Comparison of ENCODE assay signal across 7 cellular contexts in genomic region chr5:39057745-39058144, GRCh38. TPM values are rescaled to one million over a fixed set of nuclear protein-coding genes. Genes with fewer than 3 reads are reported as not detected.
DNase-seq lines count a peak whose midpoint lies in the region; ATAC-seq, FAIRE-seq and TF ChIP-seq lines count a peak whose summit lies in the region.

No MANE protein-coding gene starts in this region.

- H3K4me1 ChIP-seq in psoas muscle (peaks cover 74% of the 10 kb centered on the region), transverse colon (peaks cover 8 to 32% (median 10%) of the 10 kb centered on the region in 4 donors)

- no peak overlapping the region for H3K27ac Mint-ChIP-seq in WTC11

- in situ Hi-C loops in astrocyte of the cerebellum (cut with HindIII; ENCODE audit: low sequenced_read_pairs), result no loop called here
- in situ Hi-C loops in transverse colon (cut with MboI; ENCODE audit: low pct_ligation_motif_present in 1 of 4, low pct_unique_long_range_greater_than_20kb in 1 of 4, low sequenced_read_pairs in 3 of 4), result no loop called here

- WGBS in psoas muscle, 3 donors, result 4 to 16% (median 5%) methylated on average over 2 of the region's 2 CpGs
- 24 to 28% methylated on average over 2 of the region's 2 CpGs for WGBS in transverse colon (ENCODE audit: low coverage in 1 of 2), 2 donors

- no peaks in the 10 kb centered on the region for H3K9me3 Mint-ChIP-seq in WTC11

- H3K27me3 ChIP-seq in psoas muscle (ENCODE audit: insufficient read depth in 3 of 3, low read length in 2 of 3), result no peaks in the 10 kb centered on the region
- H3K27me3 ChIP-seq in transverse colon, result no peaks in the 10 kb centered on the region

- peak overlapping the region; percentile 25 for H3K4me3 ChIP-seq in astrocyte of the cerebellum (ENCODE audit: low read depth, low read length)
- peak overlapping the region; percentile 41 for H3K4me3 ChIP-seq in psoas muscle
- peak overlapping the region in 2 of 4 donors; percentile 6 to 28 for H3K4me3 ChIP-seq in transverse colon

- H3K27me3 Mint-ChIP-seq in WTC11 (ENCODE audit: low read depth), result no peaks in the 10 kb centered on the region

- TF ChIP-seq POLR2A in transverse colon (IDR thresholded peaks at IDR 0.05), result no peak

- H3K36me3 ChIP-seq in psoas muscle (ENCODE audit: insufficient read depth in 1 of 2, low read depth in 1 of 2) (peaks cover 0 to 9% of the 10 kb centered on the region in 2 donors), transverse colon (no peaks in the 10 kb centered on the region)

- H3K9me3 ChIP-seq in psoas muscle, result no peaks in the 10 kb centered on the region
- H3K9me3 ChIP-seq in transverse colon, result no peaks in the 10 kb centered on the region

- CTCF ChIA-PET in WTC11 (lab: Charles Lee), result no interaction called here

- H3K36me3 Mint-ChIP-seq in WTC11, result no peaks in the 10 kb centered on the region

- intact Hi-C loops in psoas muscle (cut with DNase I), result no loop called here
- intact Hi-C loops in transverse colon (cut with DNase I; ENCODE audit: low total_unique reads), result no loop called here

- TF ChIP-seq EP300 in transverse colon (IDR thresholded peaks at IDR 0.05; ENCODE audit: low read depth), result no peak

- TF ChIP-seq CTCF in astrocyte of the cerebellum (IDR thresholded peaks at IDR 0.05; ENCODE audit: low read depth, low read length, missing control alignments) (no peak), psoas muscle (IDR thresholded peaks at IDR 0.05) (no peak), transverse colon (IDR thresholded peaks at IDR 0.05) (no peak), WTC11 (IDR thresholded peaks at IDR 0.05) (no peak)

- POLR2A ChIA-PET in WTC11 (lab: Charles Lee), result no interaction called here

- no peak overlapping the region for H3K27ac ChIP-seq in psoas muscle
- H3K27ac ChIP-seq in transverse colon, result peak overlapping the region in 2 of 4 donors; percentile 3 to 13

- H3K4me1 Mint-ChIP-seq in WTC11, result peaks cover 33% of the 10 kb centered on the region

- DNase-seq in GM19239 (ENCODE audit: insufficient read length, low spot score) (no peak), astrocyte of the cerebellum (ENCODE audit: low read depth) (no peak), psoas muscle (no peak), transverse colon (no peak), WTC11 (ENCODE audit: low spot score) (no peak)

- peak; percentile 35 for FAIRE-seq in GM19239 (lab: Jason Lieb, UNC)

- ATAC-seq in HG03045 (IDR thresholded peaks at IDR 0.05; ENCODE audit: unreplicated experiment), result peak; percentile 50
- ATAC-seq in psoas muscle, result no peak
- no peak for ATAC-seq in WTC11
- no peak for ATAC-seq in GM19397 (IDR thresholded peaks at IDR 0.05; ENCODE audit: unreplicated experiment)

- no peak overlapping the region for H3K4me3 Mint-ChIP-seq in WTC11

TF ChIP-seq in WTC11, 78 proteins besides CTCF, POLR2A, EP300 and RAD21 (continues in another document):
- TF ChIP-seq NR1H2 (CRISPR knock-in tag; IDR thresholded peaks at IDR 0.05) (no peak), NFATC4 (CRISPR knock-in tag; IDR thresholded peaks at IDR 0.05) (no peak), ZNF219 (CRISPR knock-in tag; IDR thresholded peaks at IDR 0.05; ENCODE audit: borderline replicate concordance) (no peak), ESRRA (CRISPR knock-in tag; IDR thresholded peaks at IDR 0.05; ENCODE audit: borderline replicate concordance) (no peak), TEAD1 (CRISPR knock-in tag; IDR thresholded peaks at IDR 0.05) (no peak), ZNF121 (CRISPR knock-in tag; IDR thresholded peaks at IDR 0.05) (no peak), ATF3 (CRISPR knock-in tag; conservative IDR thresholded peaks at IDR 0.05) (no peak), ZNF425 (CRISPR knock-in tag; conservative IDR thresholded peaks at IDR 0.05) (no peak), SMAD3 (CRISPR knock-in tag; IDR thresholded peaks at IDR 0.05; ENCODE audit: borderline replicate concordance) (no peak), ARID4B (CRISPR knock-in tag; IDR thresholded peaks at IDR 0.05; ENCODE audit: borderline replicate concordance) (no peak)
- TF ChIP-seq, protein P1, sequence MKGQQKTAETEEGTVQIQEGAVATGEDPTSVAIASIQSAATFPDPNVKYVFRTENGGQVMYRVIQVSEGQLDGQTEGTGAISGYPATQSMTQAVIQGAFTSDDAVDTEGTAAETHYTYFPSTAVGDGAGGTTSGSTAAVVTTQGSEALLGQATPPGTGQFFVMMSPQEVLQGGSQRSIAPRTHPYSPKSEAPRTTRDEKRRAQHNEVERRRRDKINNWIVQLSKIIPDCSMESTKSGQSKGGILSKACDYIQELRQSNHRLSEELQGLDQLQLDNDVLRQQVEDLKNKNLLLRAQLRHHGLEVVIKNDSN (CRISPR knock-in tag; IDR thresholded peaks at IDR 0.05), result no peak
- TF ChIP-seq, protein P2, sequence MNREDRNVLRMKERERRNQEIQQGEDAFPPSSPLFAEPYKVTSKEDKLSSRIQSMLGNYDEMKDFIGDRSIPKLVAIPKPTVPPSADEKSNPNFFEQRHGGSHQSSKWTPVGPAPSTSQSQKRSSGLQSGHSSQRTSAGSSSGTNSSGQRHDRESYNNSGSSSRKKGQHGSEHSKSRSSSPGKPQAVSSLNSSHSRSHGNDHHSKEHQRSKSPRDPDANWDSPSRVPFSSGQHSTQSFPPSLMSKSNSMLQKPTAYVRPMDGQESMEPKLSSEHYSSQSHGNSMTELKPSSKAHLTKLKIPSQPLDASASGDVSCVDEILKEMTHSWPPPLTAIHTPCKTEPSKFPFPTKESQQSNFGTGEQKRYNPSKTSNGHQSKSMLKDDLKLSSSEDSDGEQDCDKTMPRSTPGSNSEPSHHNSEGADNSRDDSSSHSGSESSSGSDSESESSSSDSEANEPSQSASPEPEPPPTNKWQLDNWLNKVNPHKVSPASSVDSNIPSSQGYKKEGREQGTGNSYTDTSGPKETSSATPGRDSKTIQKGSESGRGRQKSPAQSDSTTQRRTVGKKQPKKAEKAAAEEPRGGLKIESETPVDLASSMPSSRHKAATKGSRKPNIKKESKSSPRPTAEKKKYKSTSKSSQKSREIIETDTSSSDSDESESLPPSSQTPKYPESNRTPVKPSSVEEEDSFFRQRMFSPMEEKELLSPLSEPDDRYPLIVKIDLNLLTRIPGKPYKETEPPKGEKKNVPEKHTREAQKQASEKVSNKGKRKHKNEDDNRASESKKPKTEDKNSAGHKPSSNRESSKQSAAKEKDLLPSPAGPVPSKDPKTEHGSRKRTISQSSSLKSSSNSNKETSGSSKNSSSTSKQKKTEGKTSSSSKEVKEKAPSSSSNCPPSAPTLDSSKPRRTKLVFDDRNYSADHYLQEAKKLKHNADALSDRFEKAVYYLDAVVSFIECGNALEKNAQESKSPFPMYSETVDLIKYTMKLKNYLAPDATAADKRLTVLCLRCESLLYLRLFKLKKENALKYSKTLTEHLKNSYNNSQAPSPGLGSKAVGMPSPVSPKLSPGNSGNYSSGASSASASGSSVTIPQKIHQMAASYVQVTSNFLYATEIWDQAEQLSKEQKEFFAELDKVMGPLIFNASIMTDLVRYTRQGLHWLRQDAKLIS (CRISPR knock-in tag; IDR thresholded peaks at IDR 0.05; ENCODE audit: borderline replicate concordance), result no peak

RNA-seq across cellular contexts. Expression of gene RICTOR, which starts 16.5 kb away (rescaled TPM):
- 10 to 100 TPM; 34.0 to 46.7 (median 41.0) TPM for total RNA-seq in psoas muscle
- polyA plus RNA-seq in psoas muscle, result 1 to 10 TPM; 2.7 to 9.5 (median 6.4) TPM
- 10 to 100 TPM; 20.7 to 44.8 (median 25.8) TPM for total RNA-seq in transverse colon
- 20.7 to 23.0 TPM (median 22.4 TPM) in 3 replicates for total RNA-seq in WTC11 (2021)
